22 cellular contexts compared by ENCODE assay signal in the genomic region with DNA sequence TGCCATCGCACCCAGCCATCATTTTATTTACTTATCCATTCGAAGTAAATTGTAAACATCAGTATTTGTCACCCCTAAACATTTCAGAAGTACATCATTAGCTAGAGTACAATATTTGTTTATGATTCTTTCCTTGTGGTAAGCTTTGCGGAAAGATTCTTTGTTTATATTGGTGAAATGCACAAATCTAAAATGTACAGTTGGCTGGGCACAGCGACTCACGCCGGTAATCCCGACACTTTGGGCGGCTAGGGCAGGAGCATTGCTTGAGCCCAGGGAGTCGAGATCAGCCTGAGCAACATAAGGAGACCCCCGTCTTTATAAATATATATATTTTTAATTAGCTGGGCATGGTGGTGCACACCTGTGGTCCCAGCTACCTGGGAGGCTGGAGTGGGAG. TPM values are rescaled to one million over a fixed set of nuclear protein-coding genes. Genes with fewer than 3 reads are reported as not detected.
DNase-seq lines count a peak whose midpoint lies in the region; ATAC-seq lines count a peak whose summit lies in the region.
"Had no signal": no experiment of that assay in that cellular context is flagged by ENCODE, and none has a peak within 500 bp of the region (broad histone marks: within the 10 kb centered on the region; RNA-seq: fewer than 3 reads in every experiment).

No MANE protein-coding gene starts in this region.

- H3K9ac ChIP-seq in mesenchymal stem cell (ENCODE audit: low read length): no peak overlapping the region
- H3K9ac ChIP-seq: BLaER1 treated with 17β-estradiol and CSF1 and Interleukin-3, amounts not matched to agents 10 nM and 100 nM had no signal

- H3K4me2 ChIP-seq in mesenchymal stem cell (ENCODE audit: low read length, poor library complexity, severe bottlenecking): no peak overlapping the region
- H3K4me2 ChIP-seq: BLaER1 treated with 17β-estradiol and CSF1 and Interleukin-3, amounts not matched to agents 10 nM and 100 nM had no signal

- DNase-seq in DMS53 (lab: John Stamatoyannopoulos, UW) (peak; percentile 74), MG63 (peak; percentile 45), epithelial cell of prostate (ENCODE audit: low read depth, low spot score) (no peak), mesenchymal stem cell (peak; percentile 80)
- no peak for DNase-seq in stimulated activated CD4-positive, alpha-beta T cell treated with anti-CD3 and anti-CD28 coated beads, Interleukin-4, amount 100 ng/mL, for 24 hours
- DNase-seq: CD8-positive, alpha-beta memory T cell; GF-D8; Kasumi-1; NCI-H1105 treated with DMSO at 0.1 percent for 48 hours; NCI-H187; NCI-H446; NK-92 treated with Interleukin-12 subunit alpha and Interleukin-12 subunit beta, amount 100 ng/mL, for 24 hours had no signal

- no peak overlapping the region for H4K8ac ChIP-seq in mesenchymal stem cell (ENCODE audit: low read length)

- H3K14ac ChIP-seq in mesenchymal stem cell (ENCODE audit: low read length in 2 of 2): no peak overlapping the region

- ATAC-seq in GM21515 (IDR thresholded peaks at IDR 0.05; ENCODE audit: unreplicated experiment) (no peak), HG02798 (IDR thresholded peaks at IDR 0.05; ENCODE audit: poor library complexity, unreplicated experiment) (no peak)
- ATAC-seq: Right ventricle myocardium inferior had no signal

- H3K4me1 ChIP-seq in mesenchymal stem cell (ENCODE audit: control insufficient read depth, insufficient read depth, low read depth, low read length): peaks cover 2% of the 10 kb centered on the region
- H3K4me1 ChIP-seq: BLaER1 treated with 17β-estradiol and CSF1 and Interleukin-3, amounts not matched to agents 10 nM and 100 nM had no signal

- H3K79me1 ChIP-seq in mesenchymal stem cell (replicated peaks; ENCODE audit: low read length, poor library complexity, severe bottlenecking): no peaks in the 10 kb centered on the region

- no peaks in the 10 kb centered on the region for H3K27me3 ChIP-seq in MG63
- peaks cover 0 to 1% of the 10 kb centered on the region in 2 experiments for H3K27me3 ChIP-seq in mesenchymal stem cell (ENCODE audit: control insufficient read depth in 1 of 2, insufficient read depth in 1 of 2, low read length in 2 of 2)

- H3K27ac ChIP-seq in epithelial cell of prostate (peak overlapping the region; percentile 96), mesenchymal stem cell (ENCODE audit: low read length, poor library complexity, severe bottlenecking) (no peak overlapping the region)
- H3K27ac ChIP-seq: BLaER1 treated with 17β-estradiol and CSF1 and Interleukin-3, amounts not matched to agents 10 nM and 100 nM; SK-N-MC had no signal

- H2BK15ac ChIP-seq in mesenchymal stem cell (ENCODE audit: low read depth, poor library complexity, severe bottlenecking): no peak overlapping the region

- no peak overlapping the region for H3K23ac ChIP-seq in mesenchymal stem cell (ENCODE audit: low read length in 2 of 2)

- H2BK120ac ChIP-seq in mesenchymal stem cell (ENCODE audit: low read depth, low read length): no peak overlapping the region

- H3K4me3 ChIP-seq in MG63: no peak overlapping the region
- no peak overlapping the region for H3K4me3 ChIP-seq in mesenchymal stem cell (ENCODE audit: insufficient read depth in 1 of 2, low read depth in 1 of 2, low read length in 2 of 2)
- H3K4me3 ChIP-seq: BLaER1 treated with 17β-estradiol and CSF1 and Interleukin-3, amounts not matched to agents 10 nM and 100 nM; SK-N-MC had no signal

- no peak overlapping the region for H2AK5ac ChIP-seq in mesenchymal stem cell (ENCODE audit: low read length, severe bottlenecking)

- H3K9me3 ChIP-seq in MG63 (peaks cover 2% of the 10 kb centered on the region; the same call in 1 of the 2 replicates), mesenchymal stem cell (ENCODE audit: control insufficient read depth, low read length) (no peaks in the 10 kb centered on the region)

- H3K36me3 ChIP-seq in MG63 (no peaks in the 10 kb centered on the region), mesenchymal stem cell (ENCODE audit: control insufficient read depth in 1 of 2, insufficient read depth in 2 of 2, low read depth in 1 of 2, low read length in 2 of 2) (no peaks in the 10 kb centered on the region)
- H3K36me3 ChIP-seq: BLaER1 treated with 17β-estradiol and CSF1 and Interleukin-3, amounts not matched to agents 10 nM and 100 nM had no signal

- H3K18ac ChIP-seq in mesenchymal stem cell (ENCODE audit: low read depth in 1 of 2, low read length in 2 of 2): no peak overlapping the region

- H2BK5ac ChIP-seq in mesenchymal stem cell (ENCODE audit: low read depth, low read length, poor library complexity, severe bottlenecking): no peak overlapping the region

- 66% methylated on average over 3 of the region's 10 CpGs for WGBS in mesenchymal stem cell

- H2BK12ac ChIP-seq in mesenchymal stem cell (ENCODE audit: low read length in 2 of 2): no peak overlapping the region

- H3K4ac ChIP-seq in mesenchymal stem cell (ENCODE audit: low read depth in 1 of 2, low read length in 2 of 2): no peak overlapping the region

- no peak overlapping the region for H4K91ac ChIP-seq in mesenchymal stem cell (ENCODE audit: low read length)

- H2AFZ ChIP-seq in mesenchymal stem cell (ENCODE audit: low read depth, low read length): no peak overlapping the region

RNA-seq across cellular contexts. Expression of gene LGALS7B, which starts 10.1 kb away (rescaled TPM):
- total RNA-seq in MG63 (2014; rRNA removed; shearing (Covaris generic); ENCODE audit: low replicate concordance): not detected in 2 replicates
- not detected for polyA plus RNA-seq in mesenchymal stem cell (2013, experiment 1 of 2)
- polyA plus RNA-seq in mesenchymal stem cell (2013, experiment 2 of 2): not detected
- total RNA-seq: CD8-positive, alpha-beta memory T cell; Daoy; H1; HT1080; OCI-LY7; Right ventricle myocardium inferior had no signal
- polyA plus RNA-seq: CD8-positive, alpha-beta memory T cell; IgD-negative memory B cell had no signal

RNA-seq across cellular contexts. Expression of gene LGALS4, which starts 13.6 kb away (rescaled TPM):
- total RNA-seq in MG63 (2014; rRNA removed; shearing (Covaris generic); ENCODE audit: low replicate concordance): not detected in 2 replicates
- 0.11 TPM for polyA plus RNA-seq in mesenchymal stem cell (2013, experiment 1 of 2)
- 0.15 TPM for polyA plus RNA-seq in mesenchymal stem cell (2013, experiment 2 of 2)
- total RNA-seq: Daoy had no signal
- polyA plus RNA-seq: IgD-negative memory B cell had no signal

RNA-seq across cellular contexts. Expression of gene LGALS7, which starts 25.8 kb away (rescaled TPM):
- total RNA-seq in MG63 (2014; rRNA removed; shearing (Covaris generic); ENCODE audit: low replicate concordance): not detected in 2 replicates
- not detected for polyA plus RNA-seq in mesenchymal stem cell (2013, experiment 1 of 2)
- not detected for polyA plus RNA-seq in mesenchymal stem cell (2013, experiment 2 of 2)
- total RNA-seq: CD8-positive, alpha-beta memory T cell; Daoy; H1; HT1080; OCI-LY7; Right ventricle myocardium inferior had no signal
- polyA plus RNA-seq: CD8-positive, alpha-beta memory T cell; IgD-negative memory B cell had no signal

RNA-seq across cellular contexts. Expression of gene ECH1, which starts 32.5 kb away (rescaled TPM):
- 76.7 and 102 TPM in 2 replicates for total RNA-seq in MG63 (2014; rRNA removed; shearing (Covaris generic); ENCODE audit: low replicate concordance)
- 137 TPM for polyA plus RNA-seq in mesenchymal stem cell (2013, experiment 1 of 2)
- 137 TPM for polyA plus RNA-seq in mesenchymal stem cell (2013, experiment 2 of 2)

RNA-seq across cellular contexts. Expression of gene HNRNPL, which starts 50.7 kb away (rescaled TPM):
- total RNA-seq in MG63 (2014; rRNA removed; shearing (Covaris generic); ENCODE audit: low replicate concordance): 385 and 511 TPM in 2 replicates
- 177 TPM for polyA plus RNA-seq in mesenchymal stem cell (2013, experiment 1 of 2)
- polyA plus RNA-seq in mesenchymal stem cell (2013, experiment 2 of 2): 181 TPM

Comparison
In these comparisons a context has a peak if more than half of its experiments do, and no peak if none do; other contexts are left out.
1. DNase-seq: peak in DMS53 (single experiment), MG63 (single experiment) and mesenchymal stem cell (single experiment); none in epithelial cell of prostate (single experiment) and stimulated activated CD4-positive, alpha-beta T cell treated with anti-CD3 and anti-CD28 coated beads, Interleukin-4, amount 100 ng/mL, for 24 hours (single experiment).